In the genomic region with DNA sequence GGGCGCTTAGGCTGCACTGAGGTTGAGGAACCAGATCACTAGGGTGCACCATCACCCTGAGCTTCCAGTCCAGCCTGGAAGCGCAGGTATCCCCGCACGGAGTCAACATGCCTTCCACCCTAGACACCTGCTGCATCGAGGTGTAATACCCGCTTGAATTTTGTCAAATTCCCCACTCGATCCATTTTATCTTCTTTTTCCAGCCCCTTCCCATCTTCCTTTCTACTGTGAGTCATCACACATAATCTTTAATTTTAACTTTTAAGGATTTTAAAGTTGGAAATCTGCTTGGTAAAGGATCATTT, we compare ENCODE assay signal across 8 cellular contexts. TPM values are rescaled to one million over a fixed set of nuclear protein-coding genes. Genes with fewer than 3 reads are reported as not detected.
A peak's percentile ranks its signal among the peaks of the same experiment; 100 is the strongest.
DNase-seq lines count a peak whose midpoint lies in the region; ATAC-seq, FAIRE-seq and TF ChIP-seq lines count a peak whose summit lies in the region.

No MANE protein-coding gene starts in this region.

- TF ChIP-seq POLR2A in endothelial cell of umbilical vein (IDR thresholded peaks at IDR 0.05; ENCODE audit: low read depth, low read length) = no peak

- H3K36me3 ChIP-seq in ES-I3 (ENCODE audit: insufficient read depth, low read length) (peaks cover 6% of the 10 kb centered on the region), KOPT-K1 (ENCODE audit: insufficient read depth, low read length) (peaks cover 50% of the 10 kb centered on the region), endothelial cell of umbilical vein (ENCODE audit: control insufficient read depth in 2 of 2, extremely low read depth in 1 of 2, insufficient read depth in 2 of 2, low read length in 2 of 2) (peaks cover 0 to 7% of the 10 kb centered on the region in 2 experiments), pancreas (no peaks in the 10 kb centered on the region)

- BruUV-seq in endothelial cell of umbilical vein (replicated peaks; lab: Mats Ljungman, UMichigan) = no TSS peak

- peak overlapping the region; percentile 88 for H3K4me2 ChIP-seq in endothelial cell of umbilical vein (ENCODE audit: insufficient read depth, low read length)

- intact Hi-C loops in endothelial cell of umbilical vein (cut with micrococcal nuclease) (loop anchor here (1.0 to 5.0 kb wide), 4 partner anchors 84 to 281 kb away; a partner anchor contains a TSS), pancreas (cut with DNase I) (no loop called here)

- dilution Hi-C loops in endothelial cell of umbilical vein (cut with MboI; ENCODE audit: extremely low pct_ligation_motif_present, low sequenced_read_pairs) = no loop called here

- no peak for TF ChIP-seq CTCF in endothelial cell of umbilical vein (IDR thresholded peaks at IDR 0.05; ENCODE audit: extremely low read depth in 1 of 2, insufficient read depth in 1 of 2, low read depth in 1 of 2, low read length in 2 of 2)
- TF ChIP-seq CTCF in pancreas (IDR thresholded peaks at IDR 0.05) = no peak

- no peaks in the 10 kb centered on the region for H3K9me3 ChIP-seq in ES-I3 (ENCODE audit: control insufficient read depth, insufficient read depth, low read length)
- H3K9me3 ChIP-seq in KOPT-K1 (ENCODE audit: insufficient read depth, low read length, poor library complexity, severe bottlenecking) = no peaks in the 10 kb centered on the region
- H3K9me3 ChIP-seq in endothelial cell of umbilical vein (replicated peaks; ENCODE audit: control insufficient read depth, insufficient read depth, low read length) = no peaks in the 10 kb centered on the region
- no peaks in the 10 kb centered on the region for H3K9me3 ChIP-seq in pancreas

- H4K20me1 ChIP-seq in endothelial cell of umbilical vein (replicated peaks; ENCODE audit: control insufficient read depth, extremely low read depth, insufficient read depth, low read length) = no peaks in the 10 kb centered on the region

- FAIRE-seq in endothelial cell of umbilical vein (lab: Jason Lieb, UNC) (no peak), pancreas (lab: Jason Lieb, UNC) (no peak)

- no peaks in the 10 kb centered on the region for H3K9me1 ChIP-seq in endothelial cell of umbilical vein (replicated peaks; ENCODE audit: control insufficient read depth, extremely low read depth, insufficient read depth, low read length)

- peak overlapping the region; percentile 100 for H2AFZ ChIP-seq in endothelial cell of umbilical vein (ENCODE audit: low read depth, low read length)

- CTCF ChIA-PET in endothelial cell of umbilical vein (lab: Charles Lee) = interaction anchor here (1.0 to 2.2 kb wide), 6 partner anchors 9 to 149 kb away, joined by 3 to 10 read pairs (median 4); a partner anchor contains a TSS

- H3K79me2 ChIP-seq in endothelial cell of umbilical vein (ENCODE audit: control insufficient read depth, insufficient read depth, low read length) = peaks cover 38% of the 10 kb centered on the region

- DNase-seq in endothelial cell of umbilical vein (ENCODE audit: low read depth, low spot score) (no peak), pancreas (no peak), GM19240 (ENCODE audit: insufficient read length, low spot score) (no peak), NOMO-1 (lab: John Stamatoyannopoulos, UW; ENCODE audit: unreplicated experiment in 2 of 2) (no peak), midbrain (lab: John Stamatoyannopoulos, UW) (no peak)

- H3K9ac ChIP-seq in ES-I3 (ENCODE audit: low read depth, low read length) (peak overlapping the region; percentile 98), endothelial cell of umbilical vein (replicated peaks; ENCODE audit: extremely low read depth, insufficient read depth, low read length) (peak overlapping the region; percentile 97)

- H3K27ac ChIP-seq in KOPT-K1 (ENCODE audit: low read depth, low read length, poor library complexity, severe bottlenecking) = peak overlapping the region; percentile 97
- peak overlapping the region; percentile 84 for H3K27ac ChIP-seq in endothelial cell of umbilical vein (ENCODE audit: insufficient read depth, low read depth, low read length)
- H3K27ac ChIP-seq in pancreas = no peak overlapping the region

- ATAC-seq in GM21717 (IDR thresholded peaks at IDR 0.05; ENCODE audit: unreplicated experiment) = peak; percentile 46
- ATAC-seq in pancreas = peak in 2 of 4 donors; percentile 65 to 76

- H3K4me1 ChIP-seq in ES-I3 (ENCODE audit: insufficient read depth, low read length) (0 out of 2 replicates have a peak, but pooled peaks cover 4% of the 10 kb centered on the region), endothelial cell of umbilical vein (ENCODE audit: control insufficient read depth, extremely low read depth, insufficient read depth, low read length) (peaks cover 8% of the 10 kb centered on the region), pancreas (peaks cover 0 to 4% (median 0%) of the 10 kb centered on the region in 3 donors)

- H3K27me3 ChIP-seq in endothelial cell of umbilical vein (ENCODE audit: control insufficient read depth in 2 of 2, insufficient read depth in 2 of 2, low read length in 2 of 2) = no peaks in the 10 kb centered on the region
- H3K27me3 ChIP-seq in pancreas = no peaks in the 10 kb centered on the region

- H3K4me3 ChIP-seq in endothelial cell of umbilical vein (replicated peaks in 1 of 3; ENCODE audit: insufficient read depth in 1 of 3, low read depth in 1 of 3, low read length in 3 of 3) (peak overlapping the region; percentile 92 to 97 (median 97)), pancreas (peak overlapping the region; percentile 65 to 81 (median 78))

- POLR2A ChIA-PET in endothelial cell of umbilical vein (lab: Charles Lee) = interaction anchor here (0.9 kb wide), 1 partner anchor 195 kb away, joined by 3 read pairs; no protein-coding TSS in a partner anchor

- WGBS in pancreas, 2 donors = 0 to 1% methylated on average over 7 of the region's 7 CpGs

TF ChIP-seq in endothelial cell of umbilical vein, 7 proteins besides CTCF, POLR2A, EP300 and RAD21:
- TF ChIP-seq MYC (IDR thresholded peaks at IDR 0.05; ENCODE audit: low read depth, low read length) = no peak
- TF ChIP-seq JUN (IDR thresholded peaks at IDR 0.05; ENCODE audit: borderline replicate concordance, insufficient read depth, insufficient read length, low read depth) = no peak
- TF ChIP-seq EZH2 (IDR thresholded peaks at IDR 0.05; ENCODE audit: borderline replicate concordance, low read depth, low read length, severe bottlenecking) = no peak
- no peak for TF ChIP-seq POLR2AphosphoS5 (IDR thresholded peaks at IDR 0.05; ENCODE audit: insufficient read depth, low read depth, low read length)
- TF ChIP-seq, protein P1, sequence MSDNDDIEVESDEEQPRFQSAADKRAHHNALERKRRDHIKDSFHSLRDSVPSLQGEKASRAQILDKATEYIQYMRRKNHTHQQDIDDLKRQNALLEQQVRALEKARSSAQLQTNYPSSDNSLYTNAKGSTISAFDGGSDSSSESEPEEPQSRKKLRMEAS (IDR thresholded peaks at IDR 0.05; ENCODE audit: insufficient read depth, insufficient read length) = no peak
- no peak for TF ChIP-seq GATA2 (IDR thresholded peaks at IDR 0.05; ENCODE audit: insufficient read depth, insufficient read length, low read depth, low read length)
- no peak for TF ChIP-seq FOS (IDR thresholded peaks at IDR 0.05; ENCODE audit: borderline replicate concordance, insufficient read depth, low read length)

RNA-seq across cellular contexts. Expression of a gene that starts 0.8 kb away (rescaled TPM):
- 34.8 and 37.7 TPM in 2 replicates for total RNA-seq in endothelial cell of umbilical vein
- polyA plus RNA-seq in endothelial cell of umbilical vein = 10.6 and 13.7 TPM in 2 replicates
- polyA plus RNA-seq in endothelial cell of umbilical vein (2011; cell fraction: cytosol; rRNA removed) = 15.1 and 17.9 TPM in 2 replicates
- polyA plus RNA-seq in endothelial cell of umbilical vein (2011; cell fraction: nucleus; rRNA removed) = 56.9 and 93.5 TPM in 2 replicates
- 5.6 and 16.4 TPM in 2 replicates for polyA plus RNA-seq in endothelial cell of umbilical vein (2012)
- 12.6 and 14.3 TPM in 2 replicates for polyA minus RNA-seq in endothelial cell of umbilical vein
- polyA minus RNA-seq in endothelial cell of umbilical vein (2011; cell fraction: cytosol; rRNA and poly(A)+ RNA removed) = 10.1 TPM
- polyA minus RNA-seq in endothelial cell of umbilical vein (2011; cell fraction: nucleus; rRNA and poly(A)+ RNA removed) = 19.5 and 44.7 TPM in 2 replicates
- total RNA-seq in pancreas = 1 to 10 TPM in 1 of 6 donors, under 1 TPM in 5; 0.14 to 1.7 (median 0.56) TPM
- under 1 TPM; 0.47 to 0.72 TPM for polyA plus RNA-seq in pancreas

Comparison
In these comparisons a context has a peak if more than half of its experiments do, and no peak if none do; other contexts are left out.
1. H3K27ac ChIP-seq: peak in KOPT-K1 (single experiment) and endothelial cell of umbilical vein (single experiment); none in pancreas (0 of 4).
2. RNA of a gene that starts 0.8 kb away (total RNA-seq): 34.8 to 37.7 TPM in endothelial cell of umbilical vein; 0.14 to 1.7 TPM in pancreas; every median in the first group is over 10 times any median in the second.